ENCODE assay signal across 10 cellular contexts in the genomic region with DNA sequence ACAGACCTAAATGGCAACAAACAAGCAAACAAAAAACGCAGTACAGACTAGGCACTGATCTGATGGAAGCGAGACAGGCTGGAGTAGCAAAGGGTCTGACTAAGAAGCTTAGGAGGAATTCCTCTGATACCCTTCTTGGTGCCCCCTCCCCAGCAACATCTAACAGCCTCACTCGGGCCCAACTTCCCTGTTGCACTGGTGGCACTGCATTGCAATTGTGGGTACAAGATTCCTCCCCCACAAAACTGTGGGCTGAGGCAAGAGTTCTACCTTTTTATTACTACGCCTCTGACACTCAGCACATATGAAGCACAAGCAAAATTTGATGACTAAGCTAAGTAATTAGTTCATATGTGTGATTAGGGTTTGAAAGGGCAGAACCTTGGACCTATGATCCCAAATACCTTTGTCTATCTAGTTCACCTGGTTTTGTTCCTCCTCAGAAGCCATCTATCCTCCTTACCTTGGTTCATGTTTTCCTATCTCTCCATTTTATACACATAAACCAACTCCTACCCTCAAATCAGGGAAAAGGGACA.
DNase-seq lines count a peak whose midpoint lies in the region; ATAC-seq and TF ChIP-seq lines count a peak whose summit lies in the region.
"Had no signal": no experiment of that assay in that cellular context is flagged by ENCODE, and none has a peak within 500 bp of the region (broad histone marks: within the 10 kb centered on the region; RNA-seq: fewer than 3 reads in every experiment).

No MANE protein-coding gene starts in this region.

- intact Hi-C loops in mucosa of descending colon (cut with DNase I, micrococcal nuclease): loop anchor here in 1 of 2 donors (5.0 kb wide), 1 partner anchor 62 kb away; no protein-coding TSS in a partner anchor
- intact Hi-C loops in tibial artery (cut with DNase I; ENCODE audit: low total_unique reads): loop anchor here (2.0 to 5.0 kb wide), 3 partner anchors 15 to 103 kb away; no protein-coding TSS in a partner anchor

- H3K27ac ChIP-seq in SJSA1 (peak overlapping the region; percentile 60), epithelial cell of prostate (peak overlapping the region; percentile 83), tibial artery (peak overlapping the region; percentile 65 to 83)

- no peak for DNase-seq in SJSA1 (ENCODE audit: low read depth in 1 of 2, low spot score in 2 of 2)
- no peak for DNase-seq in epithelial cell of prostate (ENCODE audit: low read depth, low spot score)
- no peak for DNase-seq in mucosa of descending colon
- DNase-seq in tibial artery: no peak
- DNase-seq in MG63: no peak
- DNase-seq in NAMALWA (ENCODE audit: low spot score): no peak
- DNase-seq in NCI-H345 (lab: John Stamatoyannopoulos, UW): no peak
- DNase-seq in NCI-H2107 treated with DMSO at 0.1 percent for 48 hours (lab: John Stamatoyannopoulos, UW; ENCODE audit: unreplicated experiment): no peak
- DNase-seq: activated gamma-delta T cell treated with Interleukin-2 at 50 U/mL for 16 hours; CD4-positive, CD25-positive, alpha-beta regulatory T cell had no signal

- H3K27me3 ChIP-seq in SJSA1 (replicated peaks): no peaks in the 10 kb centered on the region
- no peaks in the 10 kb centered on the region for H3K27me3 ChIP-seq in tibial artery
- no peaks in the 10 kb centered on the region for H3K27me3 ChIP-seq in MG63

- no peaks in the 10 kb centered on the region for H3K36me3 ChIP-seq in SJSA1
- H3K36me3 ChIP-seq in mucosa of descending colon (ENCODE audit: low read depth): no peaks in the 10 kb centered on the region
- H3K36me3 ChIP-seq in tibial artery: no peaks in the 10 kb centered on the region
- H3K36me3 ChIP-seq in MG63: peaks cover 7% of the 10 kb centered on the region

- H3K9me3 ChIP-seq in SJSA1 (replicated peaks): no peaks in the 10 kb centered on the region
- H3K9me3 ChIP-seq in mucosa of descending colon: no peaks in the 10 kb centered on the region
- H3K9me3 ChIP-seq in tibial artery: no peaks in the 10 kb centered on the region
- H3K9me3 ChIP-seq in MG63: no peaks in the 10 kb centered on the region

- TF ChIP-seq CTCF in mucosa of descending colon (IDR thresholded peaks at IDR 0.05): no peak
- no peak for TF ChIP-seq CTCF in tibial artery (IDR thresholded peaks at IDR 0.05)

- peaks cover 19% of the 10 kb centered on the region for H3K4me1 ChIP-seq in SJSA1 (replicated peaks)
- H3K4me1 ChIP-seq in mucosa of descending colon (ENCODE audit: low read depth): peaks cover 8% of the 10 kb centered on the region
- H3K4me1 ChIP-seq in tibial artery: peaks cover 0 to 59% (median 39%) of the 10 kb centered on the region in 4 donors

- peak; percentile 26 for ATAC-seq in mucosa of descending colon

- H3K4me3 ChIP-seq in SJSA1 (no peak overlapping the region), mucosa of descending colon (no peak overlapping the region), tibial artery (no peak overlapping the region), MG63 (no peak overlapping the region)
